ENCODE assay signal across 12 cellular contexts in the genomic region with DNA sequence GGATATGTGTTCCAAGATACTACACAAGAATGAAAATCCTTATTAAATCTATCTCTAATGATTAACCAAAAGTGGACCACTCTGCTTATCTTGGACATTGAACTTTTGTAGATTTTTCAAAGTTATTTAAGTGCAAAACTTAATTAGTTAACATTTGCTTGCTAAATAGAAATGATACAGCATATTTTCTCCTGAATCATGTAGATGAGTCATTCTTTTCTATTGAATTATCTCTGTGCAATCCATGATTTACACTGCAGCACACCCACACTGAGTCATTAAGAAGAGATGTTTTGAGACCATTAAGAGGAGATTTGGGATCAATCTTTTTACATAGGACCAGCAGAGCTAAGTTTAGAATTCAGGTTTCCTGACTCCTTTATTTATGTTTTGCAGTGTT. TPM values are rescaled to one million over a fixed set of nuclear protein-coding genes. Genes with fewer than 3 reads are reported as not detected.
DNase-seq lines count a peak whose midpoint lies in the region; ATAC-seq, FAIRE-seq and TF ChIP-seq lines count a peak whose summit lies in the region.
"Had no signal": no experiment of that assay in that cellular context is flagged by ENCODE, and none has a peak within 500 bp of the region (broad histone marks: within the 10 kb centered on the region; RNA-seq: fewer than 3 reads in every experiment).

No MANE protein-coding gene starts in this region.

- H3K27me3 ChIP-seq in astrocyte (ENCODE audit: insufficient read depth, low read length) (no peaks in the 10 kb centered on the region), kidney epithelial cell (ENCODE audit: control insufficient read depth, insufficient read depth, low read length) (no peaks in the 10 kb centered on the region)

- H3K79me2 ChIP-seq in astrocyte (ENCODE audit: insufficient read depth, low read length), result no peaks in the 10 kb centered on the region

- peak overlapping the region; percentile 86 for H3K27ac ChIP-seq in astrocyte (ENCODE audit: low read depth, low read length)

- H4K20me1 ChIP-seq in astrocyte (ENCODE audit: insufficient read depth, low read length), result no peaks in the 10 kb centered on the region

- peak; percentile 98 for FAIRE-seq in A204.1 (lab: Jason Lieb, UNC)
- FAIRE-seq in astrocyte (lab: Jason Lieb, UNC), result peak; percentile 96

- H3K4me3 Mint-ChIP-seq in astrocyte (ENCODE audit: unreplicated experiment), result no peak overlapping the region
- H3K4me3 Mint-ChIP-seq: CD4-positive, CD25-positive, alpha-beta regulatory T cell; stimulated activated naive CD8-positive, alpha-beta T cell treated with anti-CD3 and anti-CD28 coated beads, Interleukin-15, amount 100 ng/mL, for 72 hours had no signal

- H3K4me2 ChIP-seq in astrocyte (ENCODE audit: low read length), result peak overlapping the region; percentile 56

- H3K36me3 Mint-ChIP-seq in astrocyte (ENCODE audit: low read depth, unreplicated experiment), result no peaks in the 10 kb centered on the region

- H3K4me1 ChIP-seq in astrocyte (ENCODE audit: insufficient read depth, low read length), result peaks cover 30% of the 10 kb centered on the region

- ATAC-seq in HG02973 (IDR thresholded peaks at IDR 0.05; ENCODE audit: unreplicated experiment), result no peak
- no peak for ATAC-seq in HG02610 (IDR thresholded peaks at IDR 0.05; ENCODE audit: unreplicated experiment)
- ATAC-seq: stimulated activated naive CD8-positive, alpha-beta T cell treated with anti-CD3 and anti-CD28 coated beads, Interleukin-15, amount 100 ng/mL, for 72 hours had no signal

- DNase-seq in HT1080 (ENCODE audit: low read depth) (peak; percentile 85), astrocyte (ENCODE audit: low read depth) (peak; percentile 88), kidney epithelial cell (ENCODE audit: low read depth) (peak; percentile 63), NCI-H510A treated with DMSO at 0.1 percent for 48 hours (lab: John Stamatoyannopoulos, UW) (no peak)
- DNase-seq in activated naive CD4-positive, alpha-beta T cell treated with Interleukin-2 at 50 U/mL for 16 hours, result no peak
- DNase-seq: activated CD4-positive, alpha-beta T cell treated with anti-CD3 and anti-CD28 coated beads, Interleukin-2, amount 50 U/mL, for 48 hours; CD4-positive, CD25-positive, alpha-beta regulatory T cell; NCI-H524; stimulated activated naive CD8-positive, alpha-beta T cell treated with anti-CD3 and anti-CD28 coated beads, Interleukin-15, amount 100 ng/mL, for 72 hours had no signal

- peak overlapping the region; percentile 90 for H3K27ac Mint-ChIP-seq in astrocyte (ENCODE audit: unreplicated experiment)
- H3K27ac Mint-ChIP-seq: CD4-positive, CD25-positive, alpha-beta regulatory T cell; stimulated activated naive CD8-positive, alpha-beta T cell treated with anti-CD3 and anti-CD28 coated beads, Interleukin-15, amount 100 ng/mL, for 72 hours had no signal

- no peaks in the 10 kb centered on the region for H3K9me3 ChIP-seq in astrocyte (ENCODE audit: insufficient read depth, low read depth, low read length)

- H2AFZ ChIP-seq in astrocyte (ENCODE audit: low read depth, low read length), result no peak overlapping the region

- H3K9ac ChIP-seq in astrocyte (ENCODE audit: low read length), result peak overlapping the region; percentile 12

- no peaks in the 10 kb centered on the region for H3K9me3 Mint-ChIP-seq in astrocyte (ENCODE audit: unreplicated experiment)

- no peaks in the 10 kb centered on the region for H3K36me3 ChIP-seq in astrocyte (ENCODE audit: insufficient read depth, low read length)
- no peaks in the 10 kb centered on the region for H3K36me3 ChIP-seq in kidney epithelial cell (ENCODE audit: control insufficient read depth, insufficient read depth, low read length)

- H3K4me1 Mint-ChIP-seq in astrocyte (ENCODE audit: low read depth, unreplicated experiment), result peaks cover 33% of the 10 kb centered on the region

- TF ChIP-seq CTCF in astrocyte (IDR thresholded peaks at IDR 0.05; ENCODE audit: insufficient read depth, low read depth, low read length) (no peak), kidney epithelial cell (IDR thresholded peaks at IDR 0.05; ENCODE audit: insufficient read depth, low read length, poor library complexity, severe bottlenecking) (no peak)

- no peaks in the 10 kb centered on the region for H3K27me3 Mint-ChIP-seq in astrocyte (ENCODE audit: low read depth, unreplicated experiment)
- H3K27me3 Mint-ChIP-seq: stimulated activated naive CD8-positive, alpha-beta T cell treated with anti-CD3 and anti-CD28 coated beads, Interleukin-15, amount 100 ng/mL, for 72 hours had no signal

- H3K4me3 ChIP-seq in astrocyte (ENCODE audit: insufficient read depth, low read depth, low read length) (no peak overlapping the region), kidney epithelial cell (ENCODE audit: low read depth, low read length) (no peak overlapping the region)

RNA-seq across cellular contexts. Expression of gene ABCC2, which starts 6.6 kb away (rescaled TPM):
- total RNA-seq in HT1080 (2014; rRNA removed; shearing (Covaris generic)), result 0.80 and 0.90 TPM in 2 replicates
- polyA plus RNA-seq in HT1080 (2015; cell fraction: cytosol; rRNA removed), result 0.29 and 0.53 TPM in 2 replicates
- polyA plus RNA-seq in HT1080 (2015; cell fraction: nucleus; rRNA removed), result 3.1 and 3.5 TPM in 2 replicates
- total RNA-seq in astrocyte (0.31 and 0.59 TPM in 2 replicates), kidney epithelial cell (0.04 and 0.07 TPM in 2 replicates)

RNA-seq across cellular contexts. Expression of gene CUTC, which starts 43.8 kb away (rescaled TPM):
- total RNA-seq in HT1080 (2014; rRNA removed; shearing (Covaris generic)), result 25.6 and 26.4 TPM in 2 replicates
- polyA plus RNA-seq in HT1080 (2015; cell fraction: cytosol; rRNA removed), result 31.5 and 32.6 TPM in 2 replicates
- 27.6 and 33.8 TPM in 2 replicates for polyA plus RNA-seq in HT1080 (2015; cell fraction: nucleus; rRNA removed)
- total RNA-seq in astrocyte (10.3 and 11.6 TPM in 2 replicates), kidney epithelial cell (6.0 and 8.4 TPM in 2 replicates)

RNA-seq across cellular contexts. Expression of gene COX15, which starts 43.9 kb away (rescaled TPM):
- 38.4 and 41.4 TPM in 2 replicates for total RNA-seq in HT1080 (2014; rRNA removed; shearing (Covaris generic))
- polyA plus RNA-seq in HT1080 (2015; cell fraction: cytosol; rRNA removed), result 37.0 and 41.4 TPM in 2 replicates
- polyA plus RNA-seq in HT1080 (2015; cell fraction: nucleus; rRNA removed), result 55.5 and 59.2 TPM in 2 replicates
- total RNA-seq in astrocyte (30.2 and 33.4 TPM in 2 replicates), kidney epithelial cell (44.4 and 45.9 TPM in 2 replicates)

Comparison
In these comparisons a context has a peak if more than half of its experiments do, and no peak if none do; other contexts are left out.
1. DNase-seq: peak in HT1080 (single experiment), astrocyte (single experiment) and kidney epithelial cell (single experiment); none in activated naive CD4-positive, alpha-beta T cell treated with Interleukin-2 at 50 U/mL for 16 hours (single experiment) and NCI-H510A treated with DMSO at 0.1 percent for 48 hours (single experiment).